ENCODE assay signal across 1 cellular context in the genomic region with DNA sequence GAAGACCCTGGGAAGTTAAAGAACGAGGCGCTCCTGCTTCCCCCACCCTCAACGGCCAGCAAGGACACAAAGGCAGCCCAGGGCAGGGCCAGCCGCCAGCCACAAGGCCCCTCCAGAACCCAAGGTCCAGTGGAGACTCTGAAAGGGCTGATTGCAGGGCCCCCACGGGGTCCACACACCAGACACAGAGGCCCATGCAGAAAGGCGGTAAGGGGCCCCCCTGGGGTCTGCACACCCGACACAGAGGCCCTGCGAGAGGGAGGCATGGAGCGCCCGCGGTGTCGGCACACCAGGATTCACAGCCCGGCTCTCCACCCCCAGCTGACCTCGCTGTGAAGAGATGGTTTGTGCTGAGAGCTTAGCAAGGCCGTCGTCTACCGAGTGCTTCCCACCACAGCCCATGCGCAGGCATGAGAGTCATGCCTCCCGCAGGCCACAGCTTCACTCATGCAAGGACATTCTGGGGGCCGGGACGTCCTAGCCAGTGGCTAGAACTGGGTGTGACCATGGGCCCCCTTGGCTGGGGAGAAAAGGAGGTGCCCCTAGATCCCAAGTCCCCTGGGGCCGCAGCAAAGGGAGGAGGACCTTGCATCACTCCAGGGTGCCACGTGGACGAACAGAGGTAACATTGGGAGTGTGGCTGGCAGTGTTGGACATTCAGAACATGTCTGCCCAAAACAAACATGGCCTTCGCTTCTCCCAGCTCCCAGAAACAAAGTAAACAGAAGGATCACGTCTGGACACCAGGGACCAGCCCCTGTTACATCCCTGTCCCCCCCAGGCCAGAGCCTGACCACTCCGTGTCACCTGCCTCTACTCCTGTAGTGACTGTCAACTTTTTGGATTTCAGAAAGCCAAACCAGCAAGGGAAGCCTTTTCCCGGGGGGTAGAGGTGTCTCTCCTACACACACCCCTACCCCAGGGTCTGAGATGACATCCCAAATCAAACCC.
A peak's percentile ranks its signal among the peaks of the same experiment; 100 is the strongest.
TF ChIP-seq lines count a peak whose summit lies in the region.

No MANE protein-coding gene starts in this region.

TF ChIP-seq in HepG2, 621 proteins besides CTCF, POLR2A, EP300 and RAD21 (continued from another document and continues in another):
- TF ChIP-seq, protein P1, sequence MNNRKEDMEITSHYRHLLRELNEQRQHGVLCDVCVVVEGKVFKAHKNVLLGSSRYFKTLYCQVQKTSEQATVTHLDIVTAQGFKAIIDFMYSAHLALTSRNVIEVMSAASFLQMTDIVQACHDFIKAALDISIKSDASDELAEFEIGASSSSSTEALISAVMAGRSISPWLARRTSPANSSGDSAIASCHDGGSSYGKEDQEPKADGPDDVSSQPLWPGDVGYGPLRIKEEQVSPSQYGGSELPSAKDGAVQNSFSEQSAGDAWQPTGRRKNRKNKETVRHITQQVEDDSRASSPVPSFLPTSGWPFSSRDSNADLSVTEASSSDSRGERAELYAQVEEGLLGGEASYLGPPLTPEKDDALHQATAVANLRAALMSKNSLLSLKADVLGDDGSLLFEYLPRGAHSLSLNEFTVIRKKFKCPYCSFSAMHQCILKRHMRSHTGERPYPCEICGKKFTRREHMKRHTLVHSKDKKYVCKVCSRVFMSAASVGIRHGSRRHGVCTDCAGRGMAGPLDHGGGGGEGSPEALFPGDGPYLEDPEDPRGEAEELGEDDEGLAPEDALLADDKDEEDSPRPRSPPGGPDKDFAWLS (CRISPR knock-in tag; IDR thresholded peaks at IDR 0.05; ENCODE audit: borderline replicate concordance): 0 out of 2 replicates have a peak, but pooled peaks have one; percentile 60
- TF ChIP-seq SMAD1 (CRISPR knock-in tag; IDR thresholded peaks at IDR 0.05; ENCODE audit: borderline replicate concordance, low read depth) (no peak), ZNF337 (CRISPR knock-in tag; IDR thresholded peaks at IDR 0.05; ENCODE audit: borderline replicate concordance, low read depth) (no peak), HCFC1 (IDR thresholded peaks at IDR 0.05; ENCODE audit: low read depth, low read length) (no peak), PAWR (CRISPR knock-in tag; IDR thresholded peaks at IDR 0.05; ENCODE audit: borderline replicate concordance) (no peak), ZNF891 (CRISPR knock-in tag; IDR thresholded peaks at IDR 0.05) (no peak; the same call in 1 of the 2 replicates), ZIK1 (CRISPR knock-in tag; IDR thresholded peaks at IDR 0.05; ENCODE audit: borderline replicate concordance, low read depth) (0 out of 2 replicates have a peak, but pooled peaks have one; percentile 49), RBAK (CRISPR knock-in tag; IDR thresholded peaks at IDR 0.05) (no peak), ZNF33B (CRISPR knock-in tag; IDR thresholded peaks at IDR 0.05) (no peak), CBFB (CRISPR knock-in tag; IDR thresholded peaks at IDR 0.05) (no peak), SYNCRIP (IDR thresholded peaks at IDR 0.05; ENCODE audit: insufficient read depth, low read depth, low read length) (no peak), ZNF782 (CRISPR knock-in tag; IDR thresholded peaks at IDR 0.05; ENCODE audit: borderline replicate concordance) (peak; percentile 46; the same call in 1 of the 2 replicates), ZNF138 (CRISPR knock-in tag; IDR thresholded peaks at IDR 0.05; ENCODE audit: low read depth) (0 out of 2 replicates have a peak, but pooled peaks have one; percentile 34), RFX5 (IDR thresholded peaks at IDR 0.05; ENCODE audit: low read depth, low read length) (no peak), MLLT10 (CRISPR knock-in tag; IDR thresholded peaks at IDR 0.05) (no peak), SETDB1 (CRISPR knock-in tag; IDR thresholded peaks at IDR 0.05; ENCODE audit: borderline replicate concordance) (no peak), ZNF34 (CRISPR knock-in tag; IDR thresholded peaks at IDR 0.05; ENCODE audit: borderline replicate concordance) (no peak), ZNF496 (CRISPR knock-in tag; IDR thresholded peaks at IDR 0.05; ENCODE audit: insufficient replicate concordance) (no peak), ZNF207 (IDR thresholded peaks at IDR 0.05; ENCODE audit: borderline replicate concordance) (no peak), CREM (IDR thresholded peaks at IDR 0.05) (peak; percentile 53; the same call in 1 of the 2 replicates), CREM (CRISPR knock-in tag; IDR thresholded peaks at IDR 0.05) (no peak), ZBTB3 (CRISPR knock-in tag; IDR thresholded peaks at IDR 0.05; ENCODE audit: borderline replicate concordance, low read depth) (no peak), TMF1 (CRISPR knock-in tag; IDR thresholded peaks at IDR 0.05; ENCODE audit: low read depth) (no peak), POLR2AphosphoS5 (IDR thresholded peaks at IDR 0.05; ENCODE audit: low read depth, low read length) (no peak; the same call in 1 of the 2 replicates), POLR2G (IDR thresholded peaks at IDR 0.05; ENCODE audit: low read depth, low read length) (no peak), ZNF317 (CRISPR knock-in tag; IDR thresholded peaks at IDR 0.05) (no peak), NCOA1 (CRISPR knock-in tag; IDR thresholded peaks at IDR 0.05) (no peak), THYN1 (CRISPR knock-in tag; IDR thresholded peaks at IDR 0.05; ENCODE audit: borderline replicate concordance, low read depth) (0 out of 2 replicates have a peak, but pooled peaks have one; percentile 84), CC2D1A (CRISPR knock-in tag; IDR thresholded peaks at IDR 0.05) (no peak), CHD2 (IDR thresholded peaks at IDR 0.05; ENCODE audit: low read depth, low read length) (no peak), TOPORS (CRISPR knock-in tag; IDR thresholded peaks at IDR 0.05) (peak; percentile 39; the same call in 1 of the 2 replicates), CCAR2 (optimal IDR thresholded peaks at IDR 0.05; ENCODE audit: low read depth, low read length) (no peak), MZF1 (CRISPR knock-in tag; IDR thresholded peaks at IDR 0.05; ENCODE audit: borderline replicate concordance) (no peak), KMT2A (CRISPR knock-in tag; IDR thresholded peaks at IDR 0.05) (no peak), ZNF296 (CRISPR knock-in tag; conservative IDR thresholded peaks at IDR 0.05) (0 out of 2 replicates have a peak, but pooled peaks have one; percentile 84), SNAI1 (CRISPR knock-in tag; IDR thresholded peaks at IDR 0.05; ENCODE audit: borderline replicate concordance) (no peak), SP2 (CRISPR knock-in tag; IDR thresholded peaks at IDR 0.05) (no peak), ZNF652 (CRISPR knock-in tag; IDR thresholded peaks at IDR 0.05; ENCODE audit: borderline replicate concordance, low read depth) (no peak), NR2F1 (CRISPR knock-in tag; IDR thresholded peaks at IDR 0.05) (no peak), ZNF572 (CRISPR knock-in tag; IDR thresholded peaks at IDR 0.05) (no peak; the same call in 1 of the 2 replicates)
- TF ChIP-seq, protein P2, sequence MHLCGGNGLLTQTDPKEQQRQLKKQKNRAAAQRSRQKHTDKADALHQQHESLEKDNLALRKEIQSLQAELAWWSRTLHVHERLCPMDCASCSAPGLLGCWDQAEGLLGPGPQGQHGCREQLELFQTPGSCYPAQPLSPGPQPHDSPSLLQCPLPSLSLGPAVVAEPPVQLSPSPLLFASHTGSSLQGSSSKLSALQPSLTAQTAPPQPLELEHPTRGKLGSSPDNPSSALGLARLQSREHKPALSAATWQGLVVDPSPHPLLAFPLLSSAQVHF (CRISPR knock-in tag; IDR thresholded peaks at IDR 0.05): no peak
- TF ChIP-seq, protein P3, sequence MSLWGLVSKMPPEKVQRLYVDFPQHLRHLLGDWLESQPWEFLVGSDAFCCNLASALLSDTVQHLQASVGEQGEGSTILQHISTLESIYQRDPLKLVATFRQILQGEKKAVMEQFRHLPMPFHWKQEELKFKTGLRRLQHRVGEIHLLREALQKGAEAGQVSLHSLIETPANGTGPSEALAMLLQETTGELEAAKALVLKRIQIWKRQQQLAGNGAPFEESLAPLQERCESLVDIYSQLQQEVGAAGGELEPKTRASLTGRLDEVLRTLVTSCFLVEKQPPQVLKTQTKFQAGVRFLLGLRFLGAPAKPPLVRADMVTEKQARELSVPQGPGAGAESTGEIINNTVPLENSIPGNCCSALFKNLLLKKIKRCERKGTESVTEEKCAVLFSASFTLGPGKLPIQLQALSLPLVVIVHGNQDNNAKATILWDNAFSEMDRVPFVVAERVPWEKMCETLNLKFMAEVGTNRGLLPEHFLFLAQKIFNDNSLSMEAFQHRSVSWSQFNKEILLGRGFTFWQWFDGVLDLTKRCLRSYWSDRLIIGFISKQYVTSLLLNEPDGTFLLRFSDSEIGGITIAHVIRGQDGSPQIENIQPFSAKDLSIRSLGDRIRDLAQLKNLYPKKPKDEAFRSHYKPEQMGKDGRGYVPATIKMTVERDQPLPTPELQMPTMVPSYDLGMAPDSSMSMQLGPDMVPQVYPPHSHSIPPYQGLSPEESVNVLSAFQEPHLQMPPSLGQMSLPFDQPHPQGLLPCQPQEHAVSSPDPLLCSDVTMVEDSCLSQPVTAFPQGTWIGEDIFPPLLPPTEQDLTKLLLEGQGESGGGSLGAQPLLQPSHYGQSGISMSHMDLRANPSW (CRISPR knock-in tag; IDR thresholded peaks at IDR 0.05; ENCODE audit: borderline replicate concordance): no peak
- TF ChIP-seq, protein P4, sequence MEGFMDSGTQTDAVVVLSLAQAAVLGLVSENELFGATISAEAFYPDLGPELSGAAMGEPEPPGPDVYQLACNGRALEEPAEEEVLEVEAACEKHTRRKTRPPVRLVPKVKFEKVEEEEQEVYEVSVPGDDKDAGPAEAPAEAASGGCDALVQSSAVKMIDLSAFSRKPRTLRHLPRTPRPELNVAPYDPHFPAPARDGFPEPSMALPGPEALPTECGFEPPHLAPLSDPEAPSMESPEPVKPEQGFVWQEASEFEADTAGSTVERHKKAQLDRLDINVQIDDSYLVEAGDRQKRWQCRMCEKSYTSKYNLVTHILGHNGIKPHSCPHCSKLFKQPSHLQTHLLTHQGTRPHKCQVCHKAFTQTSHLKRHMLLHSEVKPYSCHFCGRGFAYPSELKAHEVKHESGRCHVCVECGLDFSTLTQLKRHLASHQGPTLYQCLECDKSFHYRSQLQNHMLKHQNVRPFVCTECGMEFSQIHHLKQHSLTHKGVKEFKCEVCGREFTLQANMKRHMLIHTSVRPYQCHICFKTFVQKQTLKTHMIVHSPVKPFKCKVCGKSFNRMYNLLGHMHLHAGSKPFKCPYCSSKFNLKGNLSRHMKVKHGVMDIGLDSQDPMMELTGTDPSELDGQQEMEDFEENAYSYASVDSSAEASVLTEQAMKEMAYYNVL (CRISPR knock-in tag; IDR thresholded peaks at IDR 0.05; ENCODE audit: borderline replicate concordance): no peak
- TF ChIP-seq, protein P5, sequence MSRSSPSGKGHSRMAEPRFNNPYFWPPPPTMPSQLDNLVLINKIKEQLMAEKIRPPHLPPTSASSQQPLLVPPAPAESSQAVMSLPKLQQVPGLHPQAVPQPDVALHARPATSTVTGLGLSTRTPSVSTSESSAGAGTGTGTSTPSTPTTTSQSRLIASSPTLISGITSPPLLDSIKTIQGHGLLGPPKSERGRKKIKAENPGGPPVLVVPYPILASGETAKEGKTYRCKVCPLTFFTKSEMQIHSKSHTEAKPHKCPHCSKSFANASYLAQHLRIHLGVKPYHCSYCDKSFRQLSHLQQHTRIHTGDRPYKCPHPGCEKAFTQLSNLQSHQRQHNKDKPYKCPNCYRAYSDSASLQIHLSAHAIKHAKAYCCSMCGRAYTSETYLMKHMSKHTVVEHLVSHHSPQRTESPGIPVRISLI (CRISPR knock-in tag; IDR thresholded peaks at IDR 0.05; ENCODE audit: borderline replicate concordance): no peak
- TF ChIP-seq, protein P6, sequence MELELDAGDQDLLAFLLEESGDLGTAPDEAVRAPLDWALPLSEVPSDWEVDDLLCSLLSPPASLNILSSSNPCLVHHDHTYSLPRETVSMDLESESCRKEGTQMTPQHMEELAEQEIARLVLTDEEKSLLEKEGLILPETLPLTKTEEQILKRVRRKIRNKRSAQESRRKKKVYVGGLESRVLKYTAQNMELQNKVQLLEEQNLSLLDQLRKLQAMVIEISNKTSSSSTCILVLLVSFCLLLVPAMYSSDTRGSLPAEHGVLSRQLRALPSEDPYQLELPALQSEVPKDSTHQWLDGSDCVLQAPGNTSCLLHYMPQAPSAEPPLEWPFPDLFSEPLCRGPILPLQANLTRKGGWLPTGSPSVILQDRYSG (CRISPR knock-in tag; IDR thresholded peaks at IDR 0.05): no peak
- TF ChIP-seq, protein P7, sequence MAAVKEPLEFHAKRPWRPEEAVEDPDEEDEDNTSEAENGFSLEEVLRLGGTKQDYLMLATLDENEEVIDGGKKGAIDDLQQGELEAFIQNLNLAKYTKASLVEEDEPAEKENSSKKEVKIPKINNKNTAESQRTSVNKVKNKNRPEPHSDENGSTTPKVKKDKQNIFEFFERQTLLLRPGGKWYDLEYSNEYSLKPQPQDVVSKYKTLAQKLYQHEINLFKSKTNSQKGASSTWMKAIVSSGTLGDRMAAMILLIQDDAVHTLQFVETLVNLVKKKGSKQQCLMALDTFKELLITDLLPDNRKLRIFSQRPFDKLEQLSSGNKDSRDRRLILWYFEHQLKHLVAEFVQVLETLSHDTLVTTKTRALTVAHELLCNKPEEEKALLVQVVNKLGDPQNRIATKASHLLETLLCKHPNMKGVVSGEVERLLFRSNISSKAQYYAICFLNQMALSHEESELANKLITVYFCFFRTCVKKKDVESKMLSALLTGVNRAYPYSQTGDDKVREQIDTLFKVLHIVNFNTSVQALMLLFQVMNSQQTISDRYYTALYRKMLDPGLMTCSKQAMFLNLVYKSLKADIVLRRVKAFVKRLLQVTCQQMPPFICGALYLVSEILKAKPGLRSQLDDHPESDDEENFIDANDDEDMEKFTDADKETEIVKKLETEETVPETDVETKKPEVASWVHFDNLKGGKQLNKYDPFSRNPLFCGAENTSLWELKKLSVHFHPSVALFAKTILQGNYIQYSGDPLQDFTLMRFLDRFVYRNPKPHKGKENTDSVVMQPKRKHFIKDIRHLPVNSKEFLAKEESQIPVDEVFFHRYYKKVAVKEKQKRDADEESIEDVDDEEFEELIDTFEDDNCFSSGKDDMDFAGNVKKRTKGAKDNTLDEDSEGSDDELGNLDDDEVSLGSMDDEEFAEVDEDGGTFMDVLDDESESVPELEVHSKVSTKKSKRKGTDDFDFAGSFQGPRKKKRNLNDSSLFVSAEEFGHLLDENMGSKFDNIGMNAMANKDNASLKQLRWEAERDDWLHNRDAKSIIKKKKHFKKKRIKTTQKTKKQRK (IDR thresholded peaks at IDR 0.05; ENCODE audit: low read length): no peak
- TF ChIP-seq, protein P8, sequence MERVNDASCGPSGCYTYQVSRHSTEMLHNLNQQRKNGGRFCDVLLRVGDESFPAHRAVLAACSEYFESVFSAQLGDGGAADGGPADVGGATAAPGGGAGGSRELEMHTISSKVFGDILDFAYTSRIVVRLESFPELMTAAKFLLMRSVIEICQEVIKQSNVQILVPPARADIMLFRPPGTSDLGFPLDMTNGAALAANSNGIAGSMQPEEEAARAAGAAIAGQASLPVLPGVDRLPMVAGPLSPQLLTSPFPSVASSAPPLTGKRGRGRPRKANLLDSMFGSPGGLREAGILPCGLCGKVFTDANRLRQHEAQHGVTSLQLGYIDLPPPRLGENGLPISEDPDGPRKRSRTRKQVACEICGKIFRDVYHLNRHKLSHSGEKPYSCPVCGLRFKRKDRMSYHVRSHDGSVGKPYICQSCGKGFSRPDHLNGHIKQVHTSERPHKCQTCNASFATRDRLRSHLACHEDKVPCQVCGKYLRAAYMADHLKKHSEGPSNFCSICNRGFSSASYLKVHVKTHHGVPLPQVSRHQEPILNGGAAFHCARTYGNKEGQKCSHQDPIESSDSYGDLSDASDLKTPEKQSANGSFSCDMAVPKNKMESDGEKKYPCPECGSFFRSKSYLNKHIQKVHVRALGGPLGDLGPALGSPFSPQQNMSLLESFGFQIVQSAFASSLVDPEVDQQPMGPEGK (CRISPR knock-in tag; IDR thresholded peaks at IDR 0.05): peak; percentile 97
